Comparison of ENCODE assay signal across 30 cellular contexts in genomic region chr1:154495496-154496273, GRCh38. TPM values are rescaled to one million over a fixed set of nuclear protein-coding genes. Genes with fewer than 3 reads are reported as not detected.
A peak's percentile ranks its signal among the peaks of the same experiment; 100 is the strongest.
DNase-seq lines count a peak whose midpoint lies in the region; ATAC-seq and TF ChIP-seq lines count a peak whose summit lies in the region.
"Had no signal": no experiment of that assay in that cellular context is flagged by ENCODE, and none has a peak within 500 bp of the region (broad histone marks: within the 10 kb centered on the region; RNA-seq: fewer than 3 reads in every experiment).

No MANE protein-coding gene starts in this region.

- H3K36me3 Mint-ChIP-seq in endothelial cell (ENCODE audit: low read depth, unreplicated experiment) = peaks cover 34% of the 10 kb centered on the region
- H3K36me3 Mint-ChIP-seq in naive thymus-derived CD4-positive, alpha-beta T cell = peaks cover 0 to 4% (median 0%) of the 10 kb centered on the region in 5 donors

- H3K36me3 ChIP-seq in right atrium auricular region = no peaks in the 10 kb centered on the region
- no peaks in the 10 kb centered on the region for H3K36me3 ChIP-seq in naive thymus-derived CD4-positive, alpha-beta T cell (ENCODE audit: control insufficient read depth in 2 of 3, insufficient read depth in 3 of 3, low read length in 3 of 3)
- peaks cover 26% of the 10 kb centered on the region for H3K36me3 ChIP-seq in upper lobe of right lung
- no peaks in the 10 kb centered on the region for H3K36me3 ChIP-seq in aorta (ENCODE audit: control insufficient read depth in 1 of 2, insufficient read depth in 2 of 2, low read length in 1 of 2)
- no peaks in the 10 kb centered on the region for H3K36me3 ChIP-seq in breast epithelium
- H3K36me3 ChIP-seq: suprapubic skin, WERI-Rb-1 had no signal

- no peak overlapping the region for H3K4me3 ChIP-seq in right atrium auricular region
- H3K4me3 ChIP-seq in naive thymus-derived CD4-positive, alpha-beta T cell (ENCODE audit: low read length) = no peak overlapping the region
- H3K4me3 ChIP-seq in upper lobe of right lung = peak overlapping the region; percentile 2
- no peak overlapping the region for H3K4me3 ChIP-seq in aorta (ENCODE audit: low read length in 2 of 2)
- H3K4me3 ChIP-seq in breast epithelium = no peak overlapping the region
- H3K4me3 ChIP-seq: GM12878, hepatocyte, SK-N-MC, suprapubic skin had no signal

- H3K27ac Mint-ChIP-seq in endothelial cell (ENCODE audit: unreplicated experiment) = peak overlapping the region; percentile 93
- H3K27ac Mint-ChIP-seq in naive thymus-derived CD4-positive, alpha-beta T cell = peak overlapping the region in 6 of 9 donors; percentile 41 to 92 (median 45)
- H3K27ac Mint-ChIP-seq: activated T-helper 1 cell treated with anti-CD3 and anti-CD28 coated beads, Interleukin-12 subunit alpha, Interleukin-12 subunit beta, Interleukin-2, Interleukin-4 antibody, amounts not matched to agents 30 ng/mL and 10 ng/mL and 1 ng/mL, durations not matched to agents 14 hours and 24 hours and 36 hours; T-helper 2 cell treated with Interferon-gamma antibody and Interleukin-4, amounts not matched to agents 5 μg/mL and 100 μg/mL, for 36 hours had no signal

- H3K9me3 ChIP-seq in right atrium auricular region = no peaks in the 10 kb centered on the region
- no peaks in the 10 kb centered on the region for H3K9me3 ChIP-seq in naive thymus-derived CD4-positive, alpha-beta T cell (ENCODE audit: control insufficient read depth in 2 of 3, low read length in 3 of 3)
- no peaks in the 10 kb centered on the region for H3K9me3 ChIP-seq in upper lobe of right lung
- no peaks in the 10 kb centered on the region for H3K9me3 ChIP-seq in aorta (ENCODE audit: control insufficient read depth, low read length)
- no peaks in the 10 kb centered on the region for H3K9me3 ChIP-seq in breast epithelium
- H3K9me3 ChIP-seq: suprapubic skin had no signal

- H3K9me3 Mint-ChIP-seq in endothelial cell (ENCODE audit: unreplicated experiment) = no peaks in the 10 kb centered on the region
- no peaks in the 10 kb centered on the region for H3K9me3 Mint-ChIP-seq in naive thymus-derived CD4-positive, alpha-beta T cell
- H3K9me3 Mint-ChIP-seq: activated T-helper 1 cell treated with anti-CD3 and anti-CD28 coated beads, Interleukin-12 subunit alpha, Interleukin-12 subunit beta, Interleukin-2, Interleukin-4 antibody, amounts not matched to agents 30 ng/mL and 10 ng/mL and 1 ng/mL, durations not matched to agents 14 hours and 24 hours and 36 hours; T-helper 2 cell treated with Interferon-gamma antibody and Interleukin-4, amounts not matched to agents 5 μg/mL and 100 μg/mL, for 36 hours had no signal

- H3K4me1 Mint-ChIP-seq in endothelial cell (ENCODE audit: unreplicated experiment) = peaks cover 82% of the 10 kb centered on the region
- H3K4me1 Mint-ChIP-seq in naive thymus-derived CD4-positive, alpha-beta T cell = peaks cover 21 to 61% (median 46%) of the 10 kb centered on the region in 7 donors

- H3K27ac ChIP-seq in right atrium auricular region (peak overlapping the region; percentile 46 to 52), upper lobe of right lung (peak overlapping the region; percentile 63), aorta (ENCODE audit: low read depth in 1 of 2, low read length in 2 of 2) (no peak overlapping the region), breast epithelium (no peak overlapping the region)
- H3K27ac ChIP-seq in naive thymus-derived CD4-positive, alpha-beta T cell (ENCODE audit: low read depth, low read length) = no peak overlapping the region
- H3K27ac ChIP-seq: C4-2B, epithelial cell of prostate, hepatocyte, SK-N-MC, suprapubic skin, WERI-Rb-1 had no signal

- ATAC-seq in naive thymus-derived CD4-positive, alpha-beta T cell = no peak
- no peak for ATAC-seq in upper lobe of right lung
- ATAC-seq in GM21515 (IDR thresholded peaks at IDR 0.05; ENCODE audit: unreplicated experiment) = no peak
- no peak for ATAC-seq in aorta (ENCODE audit: low FRiP score)
- ATAC-seq: activated naive CD4-positive, alpha-beta T cell treated with anti-CD3 and anti-CD28 coated beads, Interleukin-2, amount 50 U/mL, for 72 hours; GM12878 had no signal

- POLR2A ChIA-PET in naive thymus-derived CD4-positive, alpha-beta T cell (lab: Charles Lee) = interaction anchor here (0.8 kb wide), 1 partner anchor 62 kb away, joined by 3 read pairs; no protein-coding TSS in a partner anchor

- H3K27me3 ChIP-seq in right atrium auricular region = peaks cover 0 to 9% of the 10 kb centered on the region in 2 donors
- H3K27me3 ChIP-seq in naive thymus-derived CD4-positive, alpha-beta T cell (ENCODE audit: control insufficient read depth in 2 of 2, insufficient read depth in 2 of 2, low read length in 2 of 2) = no peaks in the 10 kb centered on the region
- no peaks in the 10 kb centered on the region for H3K27me3 ChIP-seq in upper lobe of right lung
- H3K27me3 ChIP-seq in aorta (ENCODE audit: control insufficient read depth in 1 of 2, insufficient read depth in 2 of 2, low read length in 1 of 2) = peaks cover 0 to 3% of the 10 kb centered on the region in 2 donors
- H3K27me3 ChIP-seq in breast epithelium = peaks cover 0 to 9% of the 10 kb centered on the region in 2 donors

- no peak for DNase-seq in right atrium auricular region (ENCODE audit: low spot score)
- DNase-seq in cardiac septum (ENCODE audit: low spot score) = no peak
- no peak for DNase-seq in endothelial cell (ENCODE audit: low spot score)
- DNase-seq in naive thymus-derived CD4-positive, alpha-beta T cell = no peak
- DNase-seq in upper lobe of right lung = no peak
- DNase-seq in aorta = no peak
- DNase-seq in breast epithelium (ENCODE audit: low spot score in 2 of 2) = no peak
- DNase-seq: activated CD4-positive, alpha-beta T cell treated with anti-CD3 and anti-CD28 coated beads, Interleukin-2, amount 50 U/mL, for 1 hour; Calu3; DND-41; foreskin fibroblast; NCI-H1092 treated with DMSO at 0.1 percent for 48 hours; NCI-H2029; NCI-H2227 treated with DMSO at 0.1 percent for 48 hours; NCI-H69; RPMI8226; WERI-Rb-1 had no signal

- peaks cover 11% of the 10 kb centered on the region for H3K27me3 Mint-ChIP-seq in endothelial cell (ENCODE audit: unreplicated experiment)
- peaks cover 7 to 47% (median 10%) of the 10 kb centered on the region in 5 donors for H3K27me3 Mint-ChIP-seq in naive thymus-derived CD4-positive, alpha-beta T cell

- H3K4me1 ChIP-seq in right atrium auricular region (peaks cover 0 to 46% of the 10 kb centered on the region in 2 donors), upper lobe of right lung (peaks cover 72% of the 10 kb centered on the region), aorta (ENCODE audit: control insufficient read depth in 1 of 2, insufficient read depth in 2 of 2, low read length in 2 of 2) (no peaks in the 10 kb centered on the region), breast epithelium (no peaks in the 10 kb centered on the region)
- peaks cover 20 to 38% of the 10 kb centered on the region in 2 donors for H3K4me1 ChIP-seq in naive thymus-derived CD4-positive, alpha-beta T cell (ENCODE audit: control insufficient read depth in 2 of 2, insufficient read depth in 2 of 2, low read length in 2 of 2)

- intact Hi-C loops in cardiac septum (cut with DNase I) = no loop called here
- intact Hi-C loops in naive thymus-derived CD4-positive, alpha-beta T cell (cut with micrococcal nuclease) = no loop called here
- intact Hi-C loops in upper lobe of right lung (cut with DNase I) = no loop called here
- intact Hi-C loops in aorta (cut with DNase I) = no loop called here
- intact Hi-C loops in breast epithelium (cut with DNase I; ENCODE audit: low total_unique reads) = no loop called here

- CTCF ChIA-PET in naive thymus-derived CD4-positive, alpha-beta T cell (lab: Charles Lee) = interaction anchor here (2.5 kb wide), 1 partner anchor 17 kb away, joined by 8 read pairs; no protein-coding TSS in a partner anchor

- TF ChIP-seq POLR2A in breast epithelium (IDR thresholded peaks at IDR 0.05) = no peak

- peak overlapping the region; percentile 48 for H3K4me3 Mint-ChIP-seq in endothelial cell (ENCODE audit: unreplicated experiment)
- H3K4me3 Mint-ChIP-seq in naive thymus-derived CD4-positive, alpha-beta T cell = peak overlapping the region in 4 of 10 donors; percentile 29 to 43 (median 40)
- H3K4me3 Mint-ChIP-seq: activated T-helper 1 cell treated with anti-CD3 and anti-CD28 coated beads, Interleukin-12 subunit alpha, Interleukin-12 subunit beta, Interleukin-2, Interleukin-4 antibody, amounts not matched to agents 30 ng/mL and 10 ng/mL and 1 ng/mL, durations not matched to agents 14 hours and 24 hours and 36 hours; T-helper 2 cell treated with Interferon-gamma antibody and Interleukin-4, amounts not matched to agents 5 μg/mL and 100 μg/mL, for 36 hours had no signal

- 72 to 74% methylated on average over 8 of the region's 8 CpGs for WGBS in aorta, 2 donors

- TF ChIP-seq CTCF in right atrium auricular region (IDR thresholded peaks at IDR 0.05) (no peak), endothelial cell (IDR thresholded peaks at IDR 0.05; ENCODE audit: unreplicated experiment) (no peak), upper lobe of right lung (IDR thresholded peaks at IDR 0.05) (no peak), breast epithelium (IDR thresholded peaks at IDR 0.05) (no peak)

RNA-seq across cellular contexts. Expression of gene TDRD10, which starts 6.3 kb away (rescaled TPM):
- 1 to 10 TPM in 1 of 2 donors, under 1 TPM in 1; 0.85 to 1.8 TPM for total RNA-seq in right atrium auricular region
- total RNA-seq in cardiac septum = 5.0 TPM
- total RNA-seq in endothelial cell (ENCODE audit: unreplicated experiment) = 27.8 TPM
- under 1 TPM in 1 of 5 experiments, not detected in 4; 0.29 TPM for total RNA-seq in naive thymus-derived CD4-positive, alpha-beta T cell
- not detected for polyA plus RNA-seq in naive thymus-derived CD4-positive, alpha-beta T cell
- total RNA-seq in upper lobe of right lung = 21.7 TPM
- 10 to 100 TPM in 1 of 2 donors, 1 to 10 TPM in 1; 3.8 to 16.5 TPM for total RNA-seq in aorta
- 1 to 10 TPM; 1.1 to 2.6 TPM for polyA plus RNA-seq in aorta
- total RNA-seq in breast epithelium = 1 to 10 TPM; 2.9 to 5.6 (median 5.6) TPM
- total RNA-seq: activated naive CD4-positive, alpha-beta T cell treated with anti-CD3 and anti-CD28 coated beads, Interleukin-2, amount 50 U/mL, for 72 hours; activated T-helper 1 cell treated with anti-CD3 and anti-CD28 coated beads, Interleukin-12 subunit alpha, Interleukin-12 subunit beta, Interleukin-2, Interleukin-4 antibody, amounts not matched to agents 30 ng/mL and 10 ng/mL and 1 ng/mL, durations not matched to agents 14 hours and 24 hours and 36 hours; astrocyte; Calu3; GM12878; H4; LHCN-M2 had no signal
- polyA plus RNA-seq: GM12878, hepatocyte had no signal

RNA-seq across cellular contexts. Expression of gene SHE, which starts 6.5 kb away (rescaled TPM):
- total RNA-seq in right atrium auricular region (10 to 100 TPM; 10.8 to 19.9 TPM), cardiac septum (16.8 TPM), endothelial cell (ENCODE audit: unreplicated experiment) (79.3 TPM), upper lobe of right lung (48.3 TPM), aorta (10 to 100 TPM; 20.2 to 44.1 TPM), breast epithelium (10 to 100 TPM in 2 of 3 donors, 1 to 10 TPM in 1; 6.3 to 21.3 (median 21.3) TPM)
- total RNA-seq in naive thymus-derived CD4-positive, alpha-beta T cell = not detected
- under 1 TPM in 1 of 2 donors, not detected in 1; 0.04 TPM for polyA plus RNA-seq in naive thymus-derived CD4-positive, alpha-beta T cell
- polyA plus RNA-seq in aorta = 1 to 10 TPM; 2.9 to 7.0 TPM
- total RNA-seq: activated naive CD4-positive, alpha-beta T cell treated with anti-CD3 and anti-CD28 coated beads, Interleukin-2, amount 50 U/mL, for 72 hours; activated T-helper 1 cell treated with anti-CD3 and anti-CD28 coated beads, Interleukin-12 subunit alpha, Interleukin-12 subunit beta, Interleukin-2, Interleukin-4 antibody, amounts not matched to agents 30 ng/mL and 10 ng/mL and 1 ng/mL, durations not matched to agents 14 hours and 24 hours and 36 hours; astrocyte; Calu3; H4; LHCN-M2 had no signal
- polyA plus RNA-seq: hepatocyte had no signal

Comparison
In these comparisons a context has a peak if more than half of its experiments do, and no peak if none do; other contexts are left out.
1. H3K27ac ChIP-seq: peak in right atrium auricular region (2 of 2) and upper lobe of right lung (single experiment); none in naive thymus-derived CD4-positive, alpha-beta T cell (single experiment), aorta (0 of 2) and breast epithelium (0 of 2).
2. RNA of gene SHE, which starts 6.5 kb away (total RNA-seq): 79.3 TPM in endothelial cell (single experiment), 48.3 TPM in upper lobe of right lung (single experiment), 20.2 to 44.1 TPM in aorta, 6.3 to 21.3 TPM in breast epithelium, 10.8 to 19.9 TPM in right atrium auricular region and 16.8 TPM in cardiac septum (single experiment); not detected in naive thymus-derived CD4-positive, alpha-beta T cell; every median in the first group is over 4 times any median in the second.